34 cellular contexts compared by ENCODE assay signal in the genomic region with DNA sequence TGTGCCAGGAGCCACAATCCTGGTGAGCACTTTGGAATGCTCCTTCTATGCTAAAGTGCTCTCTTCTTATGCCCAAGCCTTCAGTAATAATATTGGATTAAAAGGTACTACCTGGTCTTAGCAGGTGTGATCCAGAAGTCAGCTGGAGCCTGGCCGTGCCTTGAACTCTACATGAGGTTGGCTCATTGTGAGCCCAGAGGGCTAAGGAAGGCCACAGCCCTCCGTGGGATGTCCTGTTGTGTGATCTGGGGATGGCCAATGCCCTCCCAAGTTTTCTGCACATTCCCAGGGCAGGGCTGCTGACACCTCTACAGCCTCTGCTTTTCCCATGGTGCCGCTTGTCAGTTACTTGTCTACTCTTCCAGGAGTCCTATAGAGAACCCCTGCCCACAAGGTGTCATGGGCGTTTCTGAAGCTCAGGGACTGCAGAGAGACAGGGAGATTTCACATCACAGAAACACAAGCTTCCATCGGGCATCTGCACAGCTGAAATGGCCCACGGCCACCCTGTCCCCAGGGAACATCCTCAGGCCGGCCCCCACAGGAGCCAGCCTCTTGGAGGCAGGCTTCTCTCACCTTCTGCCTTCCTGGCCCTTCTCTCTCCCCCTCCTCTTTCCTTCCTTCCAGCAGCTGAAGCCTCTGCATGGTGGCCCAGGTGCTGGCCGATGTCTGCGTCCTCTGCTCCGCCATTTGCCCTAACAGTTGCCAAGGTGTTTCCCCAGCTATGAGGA. TPM values are rescaled to one million over a fixed set of nuclear protein-coding genes. Genes with fewer than 3 reads are reported as not detected.
"Had no signal": no experiment of that assay in that cellular context is flagged by ENCODE, and none has a peak within 500 bp of the region (broad histone marks: within the 10 kb centered on the region; RNA-seq: fewer than 3 reads in every experiment).

No MANE protein-coding gene starts in this region.

- H3K4me3 Mint-ChIP-seq: effector memory CD8-positive, alpha-beta T cell; immature natural killer cell; nephron; neural progenitor cell; stimulated activated effector memory CD8-positive, alpha-beta T cell treated with anti-CD3 and anti-CD28 coated beads, Interleukin-12 subunit alpha, Interleukin-12 subunit beta, amount 100 ng/mL, for 72 hours; type B pancreatic cell had no signal

- H3K9me3 ChIP-seq: esophagus squamous epithelium, lower lobe of right lung, ovary, psoas muscle, sigmoid colon, stomach, thyroid gland had no signal

- H3K4me3 ChIP-seq: coronary artery, esophagus squamous epithelium, heart right ventricle, lower lobe of right lung, neural progenitor cell, ovary, psoas muscle, sigmoid colon, stomach, thyroid gland had no signal

- H3K27me3 ChIP-seq: ovary, thyroid gland had no signal

- H3K36me3 ChIP-seq: esophagus squamous epithelium, heart right ventricle, lower lobe of right lung, neural progenitor cell, ovary, sigmoid colon, stomach, thyroid gland had no signal

- H3K9ac ChIP-seq: neural progenitor cell had no signal

- H3K27ac Mint-ChIP-seq: effector memory CD8-positive, alpha-beta T cell; immature natural killer cell; nephron; neural progenitor cell; stimulated activated effector memory CD8-positive, alpha-beta T cell treated with anti-CD3 and anti-CD28 coated beads, Interleukin-12 subunit alpha, Interleukin-12 subunit beta, amount 100 ng/mL, for 72 hours; type B pancreatic cell had no signal

- H3K9me3 Mint-ChIP-seq: effector memory CD8-positive, alpha-beta T cell; nephron; stimulated activated effector memory CD8-positive, alpha-beta T cell treated with anti-CD3 and anti-CD28 coated beads, Interleukin-12 subunit alpha, Interleukin-12 subunit beta, amount 100 ng/mL, for 72 hours; type B pancreatic cell had no signal

- H2AFZ ChIP-seq: neural progenitor cell had no signal

- H3K27ac ChIP-seq: coronary artery, esophagus squamous epithelium, heart right ventricle, lower lobe of right lung, neural progenitor cell, ovary, psoas muscle, sigmoid colon, stomach, thyroid gland had no signal

- DNase-seq: dermis blood vessel endothelial cell; effector memory CD8-positive, alpha-beta T cell; erythroblast; esophagus squamous epithelium; foreskin melanocyte; glutamatergic neuron; heart right ventricle; hippocampal formation; immature natural killer cell; islet precursor cell; left ventricle myocardium superior; lower lobe of right lung; occipital lobe; ovary; posterior cingulate gyrus; psoas muscle; right cardiac atrium; sigmoid colon; stimulated activated CD4-positive, alpha-beta T cell treated with anti-CD3 and anti-CD28 coated beads, Interleukin-2, amount 100 ng/mL, for 24 hours; stimulated activated CD4-positive, alpha-beta T cell treated with anti-CD3 and anti-CD28 coated beads, Interleukin-4, amount 100 ng/mL, for 24 hours; stimulated activated naive CD4-positive, alpha-beta T cell treated with Interleukin-2 at 50 U/mL for 16 hours; stomach; thyroid gland had no signal

- H3K4me2 ChIP-seq: neural progenitor cell had no signal

- H3K36me3 Mint-ChIP-seq: neural progenitor cell, type B pancreatic cell had no signal

RNA-seq across cellular contexts. Expression of a gene that starts 27.3 kb away (rescaled TPM):
- total RNA-seq: dermis blood vessel endothelial cell, left ventricle myocardium superior, occipital lobe, renal cortical epithelial cell, sigmoid colon, skeletal muscle tissue, temporal lobe had no signal
- polyA plus RNA-seq: immature natural killer cell, right cardiac atrium had no signal

RNA-seq across cellular contexts. Expression of a gene that starts 43.5 kb away (rescaled TPM):
- total RNA-seq: dermis blood vessel endothelial cell, esophagus squamous epithelium, heart right ventricle, left ventricle myocardium superior, lower lobe of right lung, mononuclear cell, occipital lobe, ovary, psoas muscle, renal cortical epithelial cell, right cardiac atrium, sigmoid colon, skeletal muscle tissue, stomach, subcutaneous adipose tissue, temporal lobe, urinary bladder had no signal
- polyA plus RNA-seq: heart right ventricle, immature natural killer cell, ovary, psoas muscle, right cardiac atrium, sigmoid colon, stomach, urinary bladder had no signal
